In the genomic region with DNA sequence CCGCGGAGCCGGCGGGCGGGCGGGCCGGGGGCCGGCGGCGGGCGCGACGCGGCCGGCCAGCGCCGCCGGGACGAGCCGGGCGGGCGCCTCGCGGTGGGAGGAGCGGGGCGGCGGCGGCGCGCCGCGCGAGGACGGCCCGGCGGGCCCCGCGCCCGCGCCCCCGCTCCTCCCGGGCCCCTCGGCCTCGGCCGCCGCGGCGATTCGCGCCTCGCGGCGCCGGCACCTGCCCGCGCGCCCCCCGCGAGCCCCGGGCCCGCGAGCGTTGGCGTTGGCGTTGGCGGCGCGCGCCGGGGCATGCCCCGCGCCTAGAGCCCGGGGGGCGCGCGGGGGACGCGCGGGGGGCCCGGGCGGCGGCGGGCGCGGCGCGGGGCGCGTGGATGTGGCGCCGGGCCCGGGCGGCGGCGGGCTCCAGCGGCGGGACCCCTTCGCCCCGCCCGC, we compare ENCODE assay signal across 8 cellular contexts. TPM values are rescaled to one million over a fixed set of nuclear protein-coding genes. Genes with fewer than 3 reads are reported as not detected.
DNase-seq lines count a peak whose midpoint lies in the region; ATAC-seq and TF ChIP-seq lines count a peak whose summit lies in the region.

A gene (plus strand): TSS at position 163 of the 438 bp plus-strand sequence. CDS start 448 bp downstream, outside the sequence.

- peaks cover 37 to 40% of the 10 kb centered on the region in 2 donors for H3K4me1 Mint-ChIP-seq in effector memory CD8-positive, alpha-beta T cell (ENCODE audit: low read depth in 2 of 2)

- peaks cover 4 to 23% of the 10 kb centered on the region in 2 donors for H3K4me1 ChIP-seq in muscle layer of duodenum (ENCODE audit: control insufficient read depth in 1 of 2, insufficient read depth in 2 of 2, low read length in 2 of 2)

- H3K36me3 ChIP-seq in muscle layer of duodenum (ENCODE audit: control insufficient read depth in 1 of 2, insufficient read depth in 2 of 2, low read length in 2 of 2) = no peaks in the 10 kb centered on the region

- H3K4me3 ChIP-seq in AG09309 (ENCODE audit: control insufficient read depth, low read depth, low read length) (peak within 1 kb of the TSS; percentile 94), muscle layer of duodenum (ENCODE audit: low read depth in 1 of 2, low read length in 2 of 2) (peak within 1 kb of the TSS; percentile 75 to 90)

- no peaks in the 10 kb centered on the region for H3K9me3 Mint-ChIP-seq in effector memory CD8-positive, alpha-beta T cell

- H3K27ac Mint-ChIP-seq in effector memory CD8-positive, alpha-beta T cell = peak within 1 kb of the TSS; percentile 96 to 99

- peaks cover 64% of the 10 kb centered on the region for H3K36me3 Mint-ChIP-seq in effector memory CD8-positive, alpha-beta T cell (ENCODE audit: insufficient read depth)

- no peak for TF ChIP-seq CTCF in AG09309 (IDR thresholded peaks at IDR 0.05; ENCODE audit: control insufficient read depth, insufficient read depth, low read depth, low read length, missing control alignments)

- no peaks in the 10 kb centered on the region for H3K27me3 Mint-ChIP-seq in effector memory CD8-positive, alpha-beta T cell

- no peak for ATAC-seq in effector memory CD8-positive, alpha-beta T cell (replicated peaks)
- ATAC-seq in HG03432 (IDR thresholded peaks at IDR 0.05; ENCODE audit: unreplicated experiment) = no peak

- H3K27me3 ChIP-seq in muscle layer of duodenum (ENCODE audit: low read depth, low read length) = no peaks in the 10 kb centered on the region

- no peaks in the 10 kb centered on the region for H3K9me3 ChIP-seq in muscle layer of duodenum (ENCODE audit: control insufficient read depth in 1 of 2, low read length in 2 of 2)

- H3K4me3 Mint-ChIP-seq in effector memory CD8-positive, alpha-beta T cell = peak within 1 kb of the TSS; percentile 87 to 89

- DNase-seq in AG09309 (ENCODE audit: low read depth) = no peak
- no peak for DNase-seq in M059J (ENCODE audit: low read depth)
- DNase-seq in effector memory CD8-positive, alpha-beta T cell = no peak
- no peak for DNase-seq in kidney glomerular epithelial cell (lab: John Stamatoyannopoulos, UW)
- DNase-seq in GOT3 (lab: John Stamatoyannopoulos, UW) = no peak
- DNase-seq in NCI-H1417 treated with DMSO at 0.1 percent for 48 hours (lab: John Stamatoyannopoulos, UW) = no peak

- H3K27ac ChIP-seq in muscle layer of duodenum (ENCODE audit: low read length) = no peak within 1 kb of the TSS

RNA-seq across cellular contexts. Expression of the gene that starts here (rescaled TPM):
- total RNA-seq in M059J (2014; rRNA removed; shearing (Covaris generic)) = 3.5 and 13.8 TPM in 2 replicates
